ENCODE assay signal across 22 cellular contexts in genomic region chr6:108799791-108800190, GRCh38. TPM values are rescaled to one million over a fixed set of nuclear protein-coding genes. Genes with fewer than 3 reads are reported as not detected.
DNase-seq lines count a peak whose midpoint lies in the region; ATAC-seq and TF ChIP-seq lines count a peak whose summit lies in the region.
"Had no signal": no experiment of that assay in that cellular context is flagged by ENCODE, and none has a peak within 500 bp of the region (broad histone marks: within the 10 kb centered on the region; RNA-seq: fewer than 3 reads in every experiment).

No MANE protein-coding gene starts in this region.

- no peaks in the 10 kb centered on the region for H3K36me3 Mint-ChIP-seq in T-helper 1 cell treated with Interleukin-12 subunit alpha and Interleukin-12 subunit beta and Interleukin-4 antibody, amounts not matched to agents 30 μg/mL and 1 μg/mL, for 36 hours (ENCODE audit: low read depth)
- no peaks in the 10 kb centered on the region for H3K36me3 Mint-ChIP-seq in nephron progenitor cell (ENCODE audit: low read depth)
- H3K36me3 Mint-ChIP-seq: CD8-positive, alpha-beta memory T cell had no signal

- H3K27me3 Mint-ChIP-seq in T-helper 1 cell treated with Interleukin-12 subunit alpha and Interleukin-12 subunit beta and Interleukin-4 antibody, amounts not matched to agents 30 μg/mL and 1 μg/mL, for 36 hours (ENCODE audit: low read depth): peaks cover 11% of the 10 kb centered on the region
- H3K27me3 Mint-ChIP-seq in nephron progenitor cell (ENCODE audit: low read depth, poor library complexity): peaks cover 21% of the 10 kb centered on the region
- H3K27me3 Mint-ChIP-seq: CD8-positive, alpha-beta memory T cell had no signal

- no peak overlapping the region for H3K4me3 Mint-ChIP-seq in T-helper 1 cell treated with Interleukin-12 subunit alpha and Interleukin-12 subunit beta and Interleukin-4 antibody, amounts not matched to agents 30 μg/mL and 1 μg/mL, for 36 hours
- no peak overlapping the region for H3K4me3 Mint-ChIP-seq in nephron progenitor cell
- H3K4me3 Mint-ChIP-seq: HFFc6 had no signal

- TF ChIP-seq POLR2A in gastroesophageal sphincter (IDR thresholded peaks at IDR 0.05): no peak

- H3K4me1 ChIP-seq in gastroesophageal sphincter: peaks cover 0 to 15% (median 0%) of the 10 kb centered on the region in 3 donors

- no peak for TF ChIP-seq EP300 in gastroesophageal sphincter (IDR thresholded peaks at IDR 0.05)

- DNase-seq in T-helper 1 cell (no peak), medulla oblongata (ENCODE audit: extremely low spot score) (peak; percentile 32), NCI-H146 (lab: John Stamatoyannopoulos, UW) (no peak), nephron progenitor cell (no peak), ureter (ENCODE audit: low spot score) (no peak)
- DNase-seq: CD8-positive, alpha-beta memory T cell; DMS79 treated with DMSO at 0.1 percent for 48 hours; GDM1; HFFc6; NCI-H1105; NCI-H1694 treated with DMSO at 0.1 percent for 48 hours; NCI-H226; NK-92 treated with Interleukin-12 subunit alpha and Interleukin-12 subunit beta, amount 100 ng/mL, for 24 hours; OCI-M1; SHP77 treated with DMSO at 0.1 percent for 48 hours had no signal

- peaks cover 30% of the 10 kb centered on the region for H3K4me1 Mint-ChIP-seq in T-helper 1 cell treated with Interleukin-12 subunit alpha and Interleukin-12 subunit beta and Interleukin-4 antibody, amounts not matched to agents 30 μg/mL and 1 μg/mL, for 36 hours (ENCODE audit: low read depth)
- peaks cover 42% of the 10 kb centered on the region for H3K4me1 Mint-ChIP-seq in nephron progenitor cell

- no peak overlapping the region for H3K27ac ChIP-seq in gastroesophageal sphincter
- H3K27ac ChIP-seq: 22Rv1, KMS-11 had no signal

- no peak for ATAC-seq in SK-N-SH treated with all-trans-retinoic acid at 6 μM for 48 hours
- no peak for ATAC-seq in gastroesophageal sphincter
- ATAC-seq: HepG2 had no signal

- H3K4me3 ChIP-seq in gastroesophageal sphincter: no peak overlapping the region
- H3K4me3 ChIP-seq: MG63 had no signal

- no peaks in the 10 kb centered on the region for H3K27me3 ChIP-seq in gastroesophageal sphincter
- H3K27me3 ChIP-seq: MG63 had no signal

- H3K9me3 Mint-ChIP-seq in T-helper 1 cell treated with Interleukin-12 subunit alpha and Interleukin-12 subunit beta and Interleukin-4 antibody, amounts not matched to agents 30 μg/mL and 1 μg/mL, for 36 hours: no peaks in the 10 kb centered on the region
- no peaks in the 10 kb centered on the region for H3K9me3 Mint-ChIP-seq in nephron progenitor cell
- H3K9me3 Mint-ChIP-seq: CD8-positive, alpha-beta memory T cell; HFFc6 had no signal

- H3K9me3 ChIP-seq in gastroesophageal sphincter: no peaks in the 10 kb centered on the region
- H3K9me3 ChIP-seq: MG63 had no signal

- TF ChIP-seq CTCF in nephron progenitor cell (IDR thresholded peaks at IDR 0.05) (no peak), gastroesophageal sphincter (IDR thresholded peaks at IDR 0.05) (no peak)

- peak overlapping the region; percentile 26 for H3K27ac Mint-ChIP-seq in T-helper 1 cell treated with Interleukin-12 subunit alpha and Interleukin-12 subunit beta and Interleukin-4 antibody, amounts not matched to agents 30 μg/mL and 1 μg/mL, for 36 hours
- H3K27ac Mint-ChIP-seq in nephron progenitor cell: no peak overlapping the region
- H3K27ac Mint-ChIP-seq: HFFc6 had no signal

- no peaks in the 10 kb centered on the region for H3K36me3 ChIP-seq in gastroesophageal sphincter
- H3K36me3 ChIP-seq: MG63 had no signal

- WGBS in gastroesophageal sphincter (ENCODE audit: low coverage in 1 of 2), 2 donors: 100% methylated on average over 1 of the region's 1 CpG

TF ChIP-seq in SK-N-SH treated with all-trans-retinoic acid at 6 μM for 48 hours, 23 proteins besides CTCF, POLR2A, EP300 and RAD21:
- TF ChIP-seq ZNF70 (CRISPR knock-in tag; IDR thresholded peaks at IDR 0.05): 0 out of 2 replicates have a peak, but pooled peaks have one; percentile 28
- no peak for TF ChIP-seq OSR1 (CRISPR knock-in tag; IDR thresholded peaks at IDR 0.05)
TF ChIP-seq in SK-N-SH treated with all-trans-retinoic acid at 6 μM for 48 hours: peak in this region for 1.

RNA-seq across cellular contexts. Expression of gene ARMC2, which starts 48.4 kb away (rescaled TPM):
- total RNA-seq in gastroesophageal sphincter (1 to 10 TPM; 2.8 to 3.9 (median 3.5) TPM), ureter (10.9 TPM)
